9 cellular contexts compared by ENCODE assay signal in genomic region chrX:154775611-154776349, GRCh38. TPM values are rescaled to one million over a fixed set of nuclear protein-coding genes. Genes with fewer than 3 reads are reported as not detected.
A peak's percentile ranks its signal among the peaks of the same experiment; 100 is the strongest.
DNase-seq lines count a peak whose midpoint lies in the region; ATAC-seq and TF ChIP-seq lines count a peak whose summit lies in the region.
"Had no signal": no experiment of that assay in that cellular context is flagged by ENCODE, and none has a peak within 500 bp of the region (broad histone marks: within the 10 kb centered on the region; RNA-seq: fewer than 3 reads in every experiment).

No MANE protein-coding gene starts in this region.

- no peak overlapping the region for H3K4me3 ChIP-seq in cardiac muscle cell

- no peaks in the 10 kb centered on the region for H3K27me3 ChIP-seq in cardiac muscle cell

- H3K4me1 ChIP-seq in cardiac muscle cell (ENCODE audit: low read depth) = no peaks in the 10 kb centered on the region

- TF ChIP-seq CTCF in cardiac muscle cell (IDR thresholded peaks at IDR 0.05; ENCODE audit: low read depth, low read length) = no peak

- DNase-seq in activated effector memory CD4-positive, alpha-beta T cell treated with anti-CD3 and anti-CD28 coated beads, Interleukin-2, amount 50 U/mL, for 16 hours = peak; percentile 71
- DNase-seq in activated effector memory CD4-positive, alpha-beta T cell treated with Interleukin-2 at 50 U/mL for 16 hours = no peak
- DNase-seq in activated CD4-positive, alpha-beta T cell treated with anti-CD3 and anti-CD28 coated beads, Interleukin-2, amount 50 U/mL, for 48 hours = peak; percentile 35 to 48
- DNase-seq in cardiac muscle cell (ENCODE audit: low read depth in 1 of 2, low spot score in 1 of 2) (peak; percentile 36 to 53), superior temporal gyrus (ENCODE audit: extremely low spot score) (peak; percentile 9), NCI-H187 treated with DMSO at 0.1 percent for 48 hours (lab: John Stamatoyannopoulos, UW) (no peak), dedifferentiated amniotic fluid mesenchymal stem cell (ENCODE audit: extremely low spot score) (no peak)
- DNase-seq: C1 segment of cervical spinal cord had no signal

- ATAC-seq in HG03342 (IDR thresholded peaks at IDR 0.05; ENCODE audit: unreplicated experiment) = no peak

- no peaks in the 10 kb centered on the region for H3K9me3 ChIP-seq in cardiac muscle cell (ENCODE audit: low read depth)

- H3K27ac ChIP-seq in cardiac muscle cell = no peak overlapping the region

- H3K36me3 ChIP-seq in cardiac muscle cell = peaks cover 8% of the 10 kb centered on the region

RNA-seq across cellular contexts. Expression of gene DKC1, which starts 13.1 kb away (rescaled TPM):
- 15.1 and 30.9 TPM in 2 replicates for total RNA-seq in cardiac muscle cell
- 22.8 and 36.0 TPM in 2 replicates for polyA plus RNA-seq in cardiac muscle cell

RNA-seq across cellular contexts. Expression of gene GAB3, which starts 24.9 kb away (rescaled TPM):
- total RNA-seq in cardiac muscle cell = 0.45 and 0.60 TPM in 2 replicates
- 0.17 TPM in 1 of 2 replicates, not detected in the other for polyA plus RNA-seq in cardiac muscle cell

RNA-seq across cellular contexts. Expression of gene MPP1, which starts 29.5 kb away (rescaled TPM):
- 22.5 and 24.1 TPM in 2 replicates for total RNA-seq in cardiac muscle cell
- 28.5 and 36.4 TPM in 2 replicates for polyA plus RNA-seq in cardiac muscle cell

RNA-seq across cellular contexts. Expression of gene SMIM9, which starts 58.7 kb away (rescaled TPM):
- not detected in 2 replicates for total RNA-seq in cardiac muscle cell
- not detected in 2 replicates for polyA plus RNA-seq in cardiac muscle cell

Comparison
In these comparisons a context has a peak if more than half of its experiments do, and no peak if none do; other contexts are left out.
1. DNase-seq: peak in activated effector memory CD4-positive, alpha-beta T cell treated with anti-CD3 and anti-CD28 coated beads, Interleukin-2, amount 50 U/mL, for 16 hours (single experiment), activated CD4-positive, alpha-beta T cell treated with anti-CD3 and anti-CD28 coated beads, Interleukin-2, amount 50 U/mL, for 48 hours (2 of 2), cardiac muscle cell (2 of 2) and superior temporal gyrus (single experiment); none in activated effector memory CD4-positive, alpha-beta T cell treated with Interleukin-2 at 50 U/mL for 16 hours (single experiment), NCI-H187 treated with DMSO at 0.1 percent for 48 hours (single experiment) and dedifferentiated amniotic fluid mesenchymal stem cell (single experiment).